Comparison of ENCODE assay signal across 1 cellular context in genomic region chr2:19673213-19673791, GRCh38.
TF ChIP-seq lines count a peak whose summit lies in the region.

No MANE protein-coding gene starts in this region.

TF ChIP-seq in IMR-90, 13 proteins besides CTCF, POLR2A, EP300 and RAD21 (continued from another document):
- no peak for TF ChIP-seq FOS (IDR thresholded peaks at IDR 0.05; ENCODE audit: low read depth, low read length)
- TF ChIP-seq NFE2L2 (IDR thresholded peaks at IDR 0.05; ENCODE audit: low read depth, low read length): no peak
- no peak for TF ChIP-seq MAFK (IDR thresholded peaks at IDR 0.05; ENCODE audit: low read depth, low read length)
- TF ChIP-seq BHLHE40 (IDR thresholded peaks at IDR 0.05; ENCODE audit: low read depth, low read length): no peak
- TF ChIP-seq RCOR1 (IDR thresholded peaks at IDR 0.05; ENCODE audit: insufficient replicate concordance, low read length): no peak
- no peak for TF ChIP-seq CEBPB (IDR thresholded peaks at IDR 0.05; ENCODE audit: low read depth, low read length)
- TF ChIP-seq USF2 (IDR thresholded peaks at IDR 0.05; ENCODE audit: low read depth, low read length): no peak
- TF ChIP-seq CHD1 (IDR thresholded peaks at IDR 0.05; ENCODE audit: low read depth, low read length): no peak
- no peak for TF ChIP-seq MXI1 (IDR thresholded peaks at IDR 0.05; ENCODE audit: borderline replicate concordance, low read depth, low read length)
- TF ChIP-seq RFX5 (IDR thresholded peaks at IDR 0.05; ENCODE audit: low read depth, low read length): no peak
- TF ChIP-seq ELK1 (IDR thresholded peaks at IDR 0.05; ENCODE audit: borderline replicate concordance, low read depth, low read length): no peak
- TF ChIP-seq SMC3 (IDR thresholded peaks at IDR 0.05; ENCODE audit: low read depth, low read length): no peak
TF ChIP-seq in IMR-90: peak in this region for 0.
